Comparison of ENCODE assay signal across 8 cellular contexts in genomic region chr12:44000309-44000952, GRCh38.
DNase-seq lines count a peak whose midpoint lies in the region; ATAC-seq, FAIRE-seq and TF ChIP-seq lines count a peak whose summit lies in the region.

No MANE protein-coding gene starts in this region.

- no peak overlapping the region for H3K27ac Mint-ChIP-seq in effector memory CD8-positive, alpha-beta T cell
- H3K27ac Mint-ChIP-seq in neural crest cell (ENCODE audit: unreplicated experiment), result no peak overlapping the region

- H3K4me1 Mint-ChIP-seq in effector memory CD8-positive, alpha-beta T cell (ENCODE audit: low read depth in 2 of 2), result no peaks in the 10 kb centered on the region
- no peaks in the 10 kb centered on the region for H3K4me1 Mint-ChIP-seq in neural crest cell

- WGBS in A549 (ENCODE audit: missing lambda C conversion rate), result 57% methylated on average over 5 of the region's 5 CpGs

- H3K27ac ChIP-seq in A549 (no peak overlapping the region), RWPE1 (no peak overlapping the region)

- POLR2A ChIA-PET in A549 (lab: Yijun Ruan, JAX), result no interaction called here
- POLR2A ChIA-PET in RWPE1 (lab: Yijun Ruan, JAX; ENCODE audit: low non-redundant PET), result no interaction called here

- TF ChIP-seq CTCF in A549 (IDR thresholded peaks at IDR 0.05), result peak; percentile 38
- peak; percentile 42 for TF ChIP-seq CTCF in RWPE1 (conservative IDR thresholded peaks at IDR 0.05; ENCODE audit: low read depth)
- peak; percentile 64 for TF ChIP-seq CTCF in neural crest cell (conservative IDR thresholded peaks at IDR 0.05)

- H3K4me2 ChIP-seq in A549, result no peak overlapping the region

- H3K27me3 Mint-ChIP-seq in effector memory CD8-positive, alpha-beta T cell, result no peaks in the 10 kb centered on the region
- no peaks in the 10 kb centered on the region for H3K27me3 Mint-ChIP-seq in neural crest cell (ENCODE audit: low read depth)

- peak in 1 of 2 experiments; percentile 45; a peak in 2 of 5 replicates for TF ChIP-seq RAD21 in A549 (conservative IDR thresholded peaks at IDR 0.05 in 1 of 2, IDR thresholded peaks at IDR 0.05 in 1 of 2)

- H3K9me3 ChIP-seq in A549, result no peaks in the 10 kb centered on the region

- TF ChIP-seq POLR2A in A549 (IDR thresholded peaks at IDR 0.05; ENCODE audit: low read length), result no peak
- TF ChIP-seq POLR2A in H54 (IDR thresholded peaks at IDR 0.05; ENCODE audit: low read depth, low read length), result no peak

- no peaks in the 10 kb centered on the region for H3K36me3 Mint-ChIP-seq in effector memory CD8-positive, alpha-beta T cell (ENCODE audit: insufficient read depth)
- H3K36me3 Mint-ChIP-seq in neural crest cell (ENCODE audit: low read depth), result peaks cover 6% of the 10 kb centered on the region

- H3K4me3 Mint-ChIP-seq in effector memory CD8-positive, alpha-beta T cell, result no peak overlapping the region
- no peak overlapping the region for H3K4me3 Mint-ChIP-seq in neural crest cell

- ATAC-seq in A549, result peak; percentile 94 to 100
- no peak for ATAC-seq in effector memory CD8-positive, alpha-beta T cell (replicated peaks)

- DNase-seq in A549 (ENCODE audit: low read depth in 1 of 2, low spot score in 1 of 2) (peak; percentile 21 to 71), GM04503 (ENCODE audit: low read depth) (peak; percentile 3), H54 (ENCODE audit: insufficient read length, low spot score) (peak; percentile 35), HuH-7.5 (ENCODE audit: low spot score) (peak; percentile 31), RWPE1 (ENCODE audit: low spot score) (peak; percentile 43), neural crest cell (ENCODE audit: low read depth, low spot score) (peak; percentile 7), GOT3 (lab: John Stamatoyannopoulos, UW) (no peak)
- DNase-seq in effector memory CD8-positive, alpha-beta T cell, result peak in 2 of 3 experiments; percentile 1 to 4

- no peaks in the 10 kb centered on the region for H3K9me3 Mint-ChIP-seq in effector memory CD8-positive, alpha-beta T cell
- peaks cover 8% of the 10 kb centered on the region for H3K9me3 Mint-ChIP-seq in neural crest cell

- no peak for FAIRE-seq in A549 (lab: Jason Lieb, UNC)
- peak; percentile 61 for FAIRE-seq in H54 (lab: Jason Lieb, UNC)

- no peak for TF ChIP-seq EP300 in A549 (IDR thresholded peaks at IDR 0.05)

- no peak overlapping the region for H3K4me3 ChIP-seq in A549

- no peaks in the 10 kb centered on the region for H3K4me1 ChIP-seq in A549

- CTCF ChIA-PET in A549 (lab: Yijun Ruan, JAX) (interaction anchor here (1.0 to 1.9 kb wide), 2 partner anchors 15 to 930 kb away, joined by 3 to 5 read pairs; no protein-coding TSS in a partner anchor), RWPE1 (lab: Yijun Ruan, JAX) (interaction anchor here (0.6 to 1.2 kb wide), 6 partner anchors 15 to 1857 kb away, joined by 3 to 6 read pairs (median 3); no protein-coding TSS in a partner anchor)

TF ChIP-seq in A549, 52 proteins besides CTCF, POLR2A, EP300 and RAD21:
- TF ChIP-seq HOXA7 (CRISPR knock-in tag; IDR thresholded peaks at IDR 0.05) (no peak), MAFK (IDR thresholded peaks at IDR 0.05; ENCODE audit: partially characterized antibody) (peak; percentile 41), EHF (CRISPR knock-in tag; IDR thresholded peaks at IDR 0.05) (no peak), HMGXB4 (CRISPR knock-in tag; IDR thresholded peaks at IDR 0.05; ENCODE audit: borderline replicate concordance) (no peak)
